18 cellular contexts compared by ENCODE assay signal in the genomic region with DNA sequence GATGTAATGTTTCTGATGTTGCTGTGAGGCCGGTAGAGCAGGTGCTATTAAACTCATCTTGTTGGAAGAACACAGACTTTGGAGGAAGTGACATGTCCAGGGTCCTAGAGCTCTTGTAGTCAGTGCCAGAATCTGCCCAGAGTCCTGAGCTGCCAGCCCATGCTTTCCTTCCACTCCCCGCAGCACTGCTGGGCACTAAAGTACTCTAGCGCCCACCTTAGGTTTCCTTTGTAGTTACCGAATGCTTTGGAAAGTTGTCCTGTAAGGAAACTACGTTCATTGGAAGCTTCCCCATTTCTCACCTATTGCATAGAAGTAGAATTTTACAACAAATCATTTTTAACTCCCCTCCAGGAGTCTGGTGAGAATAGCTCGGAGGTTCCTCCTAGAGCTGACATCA.
"Had no signal": no experiment of that assay in that cellular context is flagged by ENCODE, and none has a peak within 500 bp of the region (broad histone marks: within the 10 kb centered on the region; RNA-seq: fewer than 3 reads in every experiment).

No MANE protein-coding gene starts in this region.

- ATAC-seq: activated CD4-positive, alpha-beta T cell treated with anti-CD3 and anti-CD28 coated beads for 36 hours; activated naive CD4-positive, alpha-beta T cell treated with anti-CD3 and anti-CD28 coated beads, Interleukin-2, amount 50 U/mL, for 72 hours; gastroesophageal sphincter; heart right ventricle; left colon; lower lobe of right lung had no signal

- H3K4me1 ChIP-seq: lower lobe of right lung, testis had no signal

- H3K27me3 ChIP-seq: cardiac muscle cell, dorsolateral prefrontal cortex, gastroesophageal sphincter, heart right ventricle, stomach, testis had no signal

- DNase-seq: activated CD4-positive, alpha-beta memory T cell treated with anti-CD3 and anti-CD28 coated beads, Interleukin-2, amount 10 ng/mL, durations not matched to agents 7 days and 5 days; activated CD4-positive, alpha-beta T cell treated with anti-CD3 and anti-CD28 coated beads for 36 hours; activated gamma-delta T cell; activated T-cell treated with anti-CD3 and anti-CD28 coated beads, Interleukin-2, amount 50 U/mL, for 48 hours; erythroblast; heart right ventricle; left colon; lower lobe of right lung; naive B cell; stimulated activated CD4-positive, alpha-beta T cell treated with anti-CD3 and anti-CD28 coated beads, Interleukin-1b, Interleukin-23, amount 100 ng/mL, for 48 hours; stomach; testis had no signal

- H3K27ac ChIP-seq: cardiac muscle cell, gastroesophageal sphincter, heart right ventricle, lower lobe of right lung, stomach, testis, VCaP had no signal

- FAIRE-seq: islet of Langerhans had no signal

- H3K4me3 ChIP-seq: cardiac muscle cell, dorsolateral prefrontal cortex, gastroesophageal sphincter, heart right ventricle, lower lobe of right lung, stomach, testis had no signal

- H3K9me3 ChIP-seq: gastroesophageal sphincter, heart right ventricle, lower lobe of right lung, stomach, testis had no signal
